Comparison of ENCODE assay signal across 8 cellular contexts in genomic region chr6:41428402-41428994, GRCh38.
DNase-seq lines count a peak whose midpoint lies in the region; ATAC-seq and TF ChIP-seq lines count a peak whose summit lies in the region.

No MANE protein-coding gene starts in this region.

- no TSS peak for BruUV-seq in mammary epithelial cell (replicated peaks; lab: Mats Ljungman, UMichigan)

- ATAC-seq in Right ventricle myocardium inferior (peak; percentile 9), HG03442 (IDR thresholded peaks at IDR 0.05; ENCODE audit: unreplicated experiment) (no peak)

- no peaks in the 10 kb centered on the region for H4K20me1 ChIP-seq in mammary epithelial cell (ENCODE audit: insufficient read depth, low read length)

- intact Hi-C loops in Right ventricle myocardium inferior (cut with DNase I): loop anchor here (5.0 kb wide), 1 partner anchor 79 kb away; no protein-coding TSS in a partner anchor
- intact Hi-C loops in cardiac septum (cut with DNase I): loop anchor here (2.0 to 10.0 kb wide), 3 partner anchors 14 to 76 kb away; no protein-coding TSS in a partner anchor
- intact Hi-C loops in mammary epithelial cell (cut with micrococcal nuclease): no loop called here
- intact Hi-C loops in uterus (cut with DNase I; ENCODE audit: low total_unique reads): no loop called here

- H3K4me3 ChIP-seq in mammary epithelial cell (replicated peaks in 1 of 3; ENCODE audit: insufficient read depth in 1 of 3, low read depth in 2 of 3, low read length in 3 of 3): peak overlapping the region in 2 of 3 experiments; percentile 17 to 33
- H3K4me3 ChIP-seq in mucosa of stomach (ENCODE audit: low read length): no peak overlapping the region
- H3K4me3 ChIP-seq in uterus: peak overlapping the region; percentile 23 to 38

- H2AFZ ChIP-seq in mammary epithelial cell (ENCODE audit: low read depth, low read length): peak overlapping the region; percentile 27

- H3K79me2 ChIP-seq in mammary epithelial cell (ENCODE audit: insufficient read depth, low read length): no peaks in the 10 kb centered on the region

- no peak for DNase-seq in Right ventricle myocardium inferior (ENCODE audit: missing footprints)
- DNase-seq in cardiac septum (ENCODE audit: low spot score): no peak
- DNase-seq in mammary epithelial cell: no peak
- DNase-seq in uterus: peak; percentile 81 to 83
- DNase-seq in NCI-H1436 treated with DMSO at 0.1 percent for 48 hours (lab: John Stamatoyannopoulos, UW): no peak
- DNase-seq in GM13977 (ENCODE audit: low spot score): no peak

- dilution Hi-C loops in mammary epithelial cell (cut with HindIII; ENCODE audit: low sequenced_read_pairs): no loop called here

- CTCF ChIA-PET in mammary epithelial cell (lab: Charles Lee; ENCODE audit: low non-redundant PET): interaction anchor here (0.7 kb wide), 1 partner anchor 15 kb away, joined by 3 read pairs; no protein-coding TSS in a partner anchor

- 14% methylated on average over 15 of the region's 28 CpGs for WGBS in mammary epithelial cell (ENCODE audit: low coverage, missing lambda C conversion rate)

- in situ Hi-C loops in mammary epithelial cell (cut with MboI; ENCODE audit: low sequenced_read_pairs in 2 of 2): no loop called here
- in situ Hi-C loops in GM13977 (cut with MboI; ENCODE audit: low pct_unique_long_range_greater_than_20kb, low sequenced_read_pairs, unreplicated experiment): no loop called here

- H3K36me3 ChIP-seq in mammary epithelial cell (ENCODE audit: insufficient read depth, low read length) (no peaks in the 10 kb centered on the region), mucosa of stomach (ENCODE audit: control insufficient read depth, insufficient read depth, low read length) (no peaks in the 10 kb centered on the region), uterus (no peaks in the 10 kb centered on the region)

- TF ChIP-seq CTCF in mammary epithelial cell (conservative IDR thresholded peaks at IDR 0.05 in 1 of 2, IDR thresholded peaks at IDR 0.05 in 1 of 2; ENCODE audit: extremely low read depth in 1 of 2, insufficient read depth in 1 of 2, low read depth in 1 of 2, low read length in 2 of 2): no peak
- no peak for TF ChIP-seq CTCF in uterus (IDR thresholded peaks at IDR 0.05)
- TF ChIP-seq CTCF in GM13977 (IDR thresholded peaks at IDR 0.05; ENCODE audit: extremely low read depth, insufficient read depth, missing control alignments): no peak

- H3K9me3 ChIP-seq in mammary epithelial cell (replicated peaks; ENCODE audit: insufficient read depth, low read length): no peaks in the 10 kb centered on the region
- no peaks in the 10 kb centered on the region for H3K9me3 ChIP-seq in mucosa of stomach (ENCODE audit: control insufficient read depth, low read length)
- H3K9me3 ChIP-seq in uterus: no peaks in the 10 kb centered on the region

- H3K27ac ChIP-seq in mammary epithelial cell (ENCODE audit: insufficient read depth, low read depth, low read length): no peak overlapping the region
- H3K27ac ChIP-seq in uterus: peak overlapping the region; percentile 64 to 90

- peak overlapping the region; percentile 93 for H3K4me2 ChIP-seq in mammary epithelial cell (ENCODE audit: insufficient read depth, low read depth, low read length)

- H3K4me1 ChIP-seq in mammary epithelial cell (ENCODE audit: insufficient read depth, low read length): peaks cover 24% of the 10 kb centered on the region
- H3K4me1 ChIP-seq in mucosa of stomach (ENCODE audit: control insufficient read depth, insufficient read depth, low read length): peaks cover 45% of the 10 kb centered on the region
- peaks cover 0 to 5% of the 10 kb centered on the region in 2 donors for H3K4me1 ChIP-seq in uterus

- no peak for TF ChIP-seq POLR2A in uterus (IDR thresholded peaks at IDR 0.05)

- H3K9ac ChIP-seq in mammary epithelial cell (ENCODE audit: insufficient read depth, low read length): no peak overlapping the region
- peak overlapping the region; percentile 74 for H3K9ac ChIP-seq in mucosa of stomach (ENCODE audit: low read length)

- H3K27me3 ChIP-seq in mammary epithelial cell (ENCODE audit: insufficient read depth, low read length) (no peaks in the 10 kb centered on the region), mucosa of stomach (ENCODE audit: control insufficient read depth, insufficient read depth, low read length) (peaks cover 5% of the 10 kb centered on the region), uterus (no peaks in the 10 kb centered on the region)

Comparison
In these comparisons a context has a peak if more than half of its experiments do, and no peak if none do; other contexts are left out.
1. DNase-seq: peak in uterus (2 of 2); none in Right ventricle myocardium inferior (single experiment), cardiac septum (single experiment), mammary epithelial cell (single experiment), NCI-H1436 treated with DMSO at 0.1 percent for 48 hours (single experiment) and GM13977 (single experiment).
2. intact Hi-C loops: an anchor here in Right ventricle myocardium inferior (5.0 kb wide) and cardiac septum (2.0 to 10.0 kb wide); none called in mammary epithelial cell and uterus.